ENCODE assay signal across 22 cellular contexts in the genomic region with DNA sequence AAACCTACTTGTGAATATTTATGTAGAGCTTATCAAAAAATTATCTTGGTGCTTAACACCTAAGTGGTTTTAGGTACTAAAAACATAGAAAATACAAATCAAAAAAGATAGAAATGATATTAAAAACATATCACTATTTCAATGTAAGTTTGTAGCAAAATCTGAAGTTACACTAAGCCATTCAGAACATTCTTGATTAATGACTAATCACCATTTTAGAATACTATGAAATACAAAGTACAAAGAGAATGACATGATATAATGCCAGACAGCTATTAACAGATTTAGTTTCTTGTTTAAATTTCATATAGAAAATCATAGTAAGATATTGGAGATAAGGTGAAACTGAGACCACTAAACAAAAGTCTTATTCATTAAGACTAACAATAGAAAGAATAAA.
A peak's percentile ranks its signal among the peaks of the same experiment; 100 is the strongest.
DNase-seq lines count a peak whose midpoint lies in the region; ATAC-seq, FAIRE-seq and TF ChIP-seq lines count a peak whose summit lies in the region.
"Had no signal": no experiment of that assay in that cellular context is flagged by ENCODE, and none has a peak within 500 bp of the region (broad histone marks: within the 10 kb centered on the region; RNA-seq: fewer than 3 reads in every experiment).

No MANE protein-coding gene starts in this region.

- no peak overlapping the region for H4K91ac ChIP-seq in IMR-90 (ENCODE audit: insufficient read depth, low read depth, low read length)

- FAIRE-seq in colon (lab: Jason Lieb, UNC) (peak; percentile 21), kidney (lab: Jason Lieb, UNC) (peak; percentile 78)
- FAIRE-seq: GM12892 had no signal

- no peak overlapping the region for H3K14ac ChIP-seq in IMR-90 (replicated peaks; ENCODE audit: low read depth, low read length)

- H2BK20ac ChIP-seq in IMR-90 (ENCODE audit: low read depth, low read length), result no peak overlapping the region

- H3K4me1 ChIP-seq in ACC112 (ENCODE audit: control insufficient read depth, insufficient read depth, low read length, unreplicated experiment) (peaks cover 36% of the 10 kb centered on the region), IMR-90 (ENCODE audit: control insufficient read depth, insufficient read depth, low read length) (no peaks in the 10 kb centered on the region), kidney (ENCODE audit: control insufficient read depth in 1 of 2, insufficient read depth in 1 of 2, low read depth in 1 of 2, low read length in 2 of 2) (no peaks in the 10 kb centered on the region), left lung (no peaks in the 10 kb centered on the region)

- H3K4me3 ChIP-seq in ACC112 (ENCODE audit: low read depth, low read length) (no peak overlapping the region), IMR-90 (ENCODE audit: insufficient read depth, low read depth, low read length) (no peak overlapping the region), kidney (ENCODE audit: low read length in 2 of 2) (no peak overlapping the region), left lung (no peak overlapping the region)

- H3K27me3 ChIP-seq in ACC112 (ENCODE audit: insufficient read depth, low read length) (no peaks in the 10 kb centered on the region), IMR-90 (ENCODE audit: control insufficient read depth, insufficient read depth, low read length) (no peaks in the 10 kb centered on the region), left lung (no peaks in the 10 kb centered on the region)

- H2AFZ ChIP-seq in ACC112 (ENCODE audit: low read length, unreplicated experiment) (no peak overlapping the region), IMR-90 (replicated peaks; ENCODE audit: low read length, poor library complexity) (no peak overlapping the region)

- H2BK120ac ChIP-seq in IMR-90 (ENCODE audit: low read depth, low read length), result no peak overlapping the region

- BruUV-seq in IMR-90 (replicated peaks; lab: Mats Ljungman, UMichigan), result no TSS peak

- H2BK5ac ChIP-seq in IMR-90 (ENCODE audit: low read depth, low read length, poor library complexity, severe bottlenecking), result no peak overlapping the region

- H4K8ac ChIP-seq in IMR-90 (ENCODE audit: low read depth in 2 of 2, low read length in 2 of 2), result no peak overlapping the region

- H3K56ac ChIP-seq in IMR-90 (ENCODE audit: extremely low read depth, insufficient read depth, low read length), result no peak overlapping the region

- H3K27me3 Mint-ChIP-seq in activated T-helper 1 cell treated with anti-CD3 and anti-CD28 coated beads, Interleukin-12 subunit alpha, Interleukin-12 subunit beta, Interleukin-2, Interleukin-4 antibody, amounts not matched to agents 30 ng/mL and 10 ng/mL and 1 ng/mL, durations not matched to agents 14 hours and 24 hours and 36 hours (ENCODE audit: insufficient read depth), result no peaks in the 10 kb centered on the region

- TF ChIP-seq CTCF in IMR-90 (conservative IDR thresholded peaks at IDR 0.05; ENCODE audit: low read depth, low read length), result no peak
- no peak for TF ChIP-seq CTCF in kidney (IDR thresholded peaks at IDR 0.05; ENCODE audit: borderline replicate concordance, extremely low read depth, insufficient read depth)
- TF ChIP-seq CTCF in left lung (IDR thresholded peaks at IDR 0.05), result no peak

- H3K79me1 ChIP-seq in IMR-90 (ENCODE audit: low read depth in 1 of 2, low read length in 2 of 2), result no peaks in the 10 kb centered on the region

- no peak overlapping the region for H3K23ac ChIP-seq in IMR-90 (ENCODE audit: low read depth, low read length)

- H3K9me3 Mint-ChIP-seq in activated T-helper 1 cell treated with anti-CD3 and anti-CD28 coated beads, Interleukin-12 subunit alpha, Interleukin-12 subunit beta, Interleukin-2, Interleukin-4 antibody, amounts not matched to agents 30 ng/mL and 10 ng/mL and 1 ng/mL, durations not matched to agents 14 hours and 24 hours and 36 hours, result no peaks in the 10 kb centered on the region

- no peak overlapping the region for H4K5ac ChIP-seq in IMR-90 (ENCODE audit: low read depth, low read length)

- DNase-seq in IMR-90, result peak; percentile 15
- no peak for DNase-seq in kidney
- DNase-seq in activated T-helper 1 cell treated with anti-CD3 and anti-CD28 coated beads, Interleukin-12 subunit alpha, Interleukin-12 subunit beta, Interleukin-2, Interleukin-4 antibody, amounts not matched to agents 30 ng/mL and 10 ng/mL and 1 ng/mL, durations not matched to agents 14 hours and 24 hours and 36 hours (ENCODE audit: low spot score), result no peak
- no peak for DNase-seq in left lung
- no peak for DNase-seq in NCI-H2227 (lab: John Stamatoyannopoulos, UW; ENCODE audit: unreplicated experiment)
- DNase-seq: 8988T, COR-L47, GOT3, HFFc6, KG1, NCI-H1105 treated with DMSO at 0.1 percent for 48 hours, NCI-H187 treated with DMSO at 0.1 percent for 48 hours, NCI-H2171, NCI-H82, Right ventricle myocardium superior had no signal

- no peaks in the 10 kb centered on the region for H3K79me2 ChIP-seq in ACC112 (ENCODE audit: control insufficient read depth, insufficient read depth, low read length, unreplicated experiment)

- CTCF ChIA-PET in IMR-90 (lab: Yijun Ruan, JAX), result no interaction called here

- no peak overlapping the region for H3K4ac ChIP-seq in IMR-90 (ENCODE audit: low read depth, low read length)

- H3K9me1 ChIP-seq in IMR-90 (ENCODE audit: insufficient read depth, low read length), result no peaks in the 10 kb centered on the region

- dilution Hi-C loops in IMR-90 (cut with HindIII; ENCODE audit: low sequenced_read_pairs, unreplicated experiment), result no loop called here

- no peak overlapping the region for H2AK9ac ChIP-seq in IMR-90 (replicated peaks; ENCODE audit: low read depth, low read length, poor library complexity)

- ATAC-seq in IMR-90 (ENCODE audit: low read depth) (no peak), left lung (no peak), HG03135 (IDR thresholded peaks at IDR 0.05; ENCODE audit: unreplicated experiment) (no peak)
- ATAC-seq: Panc1 had no signal

- intact Hi-C loops in IMR-90 (cut with micrococcal nuclease) (no loop called here), kidney (cut with DNase I) (no loop called here), left lung (cut with DNase I) (no loop called here)
- intact Hi-C loops in activated T-helper 1 cell treated with anti-CD3 and anti-CD28 coated beads, Interleukin-12 subunit alpha, Interleukin-12 subunit beta, Interleukin-2, Interleukin-4 antibody, amounts not matched to agents 30 ng/mL and 10 ng/mL and 1 ng/mL, durations not matched to agents 14 hours and 24 hours and 36 hours (cut with micrococcal nuclease), result no loop called here

- no peaks in the 10 kb centered on the region for H4K20me1 ChIP-seq in IMR-90 (ENCODE audit: insufficient read depth, low read length)

- H3K4me3 Mint-ChIP-seq in activated T-helper 1 cell treated with anti-CD3 and anti-CD28 coated beads, Interleukin-12 subunit alpha, Interleukin-12 subunit beta, Interleukin-2, Interleukin-4 antibody, amounts not matched to agents 30 ng/mL and 10 ng/mL and 1 ng/mL, durations not matched to agents 14 hours and 24 hours and 36 hours, result no peak overlapping the region
- H3K4me3 Mint-ChIP-seq: HFFc6 had no signal

- no peak for TF ChIP-seq RAD21 in IMR-90 (IDR thresholded peaks at IDR 0.05; ENCODE audit: low read length)

- no peak overlapping the region for H2BK15ac ChIP-seq in IMR-90 (ENCODE audit: low read depth, low read length)

- no peak overlapping the region for H3K18ac ChIP-seq in IMR-90 (ENCODE audit: low read depth, low read length)

- H3K36me3 Mint-ChIP-seq in activated T-helper 1 cell treated with anti-CD3 and anti-CD28 coated beads, Interleukin-12 subunit alpha, Interleukin-12 subunit beta, Interleukin-2, Interleukin-4 antibody, amounts not matched to agents 30 ng/mL and 10 ng/mL and 1 ng/mL, durations not matched to agents 14 hours and 24 hours and 36 hours (ENCODE audit: low read depth), result no peaks in the 10 kb centered on the region

- TF ChIP-seq POLR2A in IMR-90 (IDR thresholded peaks at IDR 0.05; ENCODE audit: low read depth, low read length), result no peak

- H3K36me3 ChIP-seq in ACC112 (ENCODE audit: insufficient read depth, low read length) (no peaks in the 10 kb centered on the region), IMR-90 (ENCODE audit: control insufficient read depth, insufficient read depth, low read length) (no peaks in the 10 kb centered on the region), kidney (ENCODE audit: control insufficient read depth in 1 of 2, insufficient read depth in 2 of 2, low read length in 2 of 2) (no peaks in the 10 kb centered on the region), left lung (no peaks in the 10 kb centered on the region)

- H3K9ac ChIP-seq in IMR-90 (ENCODE audit: low read depth, low read length) (no peak overlapping the region), kidney (ENCODE audit: low read length in 2 of 2) (no peak overlapping the region)

- no peaks in the 10 kb centered on the region for H3K4me1 Mint-ChIP-seq in activated T-helper 1 cell treated with anti-CD3 and anti-CD28 coated beads, Interleukin-12 subunit alpha, Interleukin-12 subunit beta, Interleukin-2, Interleukin-4 antibody, amounts not matched to agents 30 ng/mL and 10 ng/mL and 1 ng/mL, durations not matched to agents 14 hours and 24 hours and 36 hours (ENCODE audit: low read depth)

- POLR2A ChIA-PET in IMR-90 (lab: Charles Lee; ENCODE audit: unreplicated experiment), result no interaction called here

- no peak overlapping the region for H2AK5ac ChIP-seq in IMR-90 (ENCODE audit: low read depth, low read length)

- H3K4me2 ChIP-seq in IMR-90 (ENCODE audit: low read depth, low read length), result no peak overlapping the region

- no peak overlapping the region for H3K27ac Mint-ChIP-seq in activated T-helper 1 cell treated with anti-CD3 and anti-CD28 coated beads, Interleukin-12 subunit alpha, Interleukin-12 subunit beta, Interleukin-2, Interleukin-4 antibody, amounts not matched to agents 30 ng/mL and 10 ng/mL and 1 ng/mL, durations not matched to agents 14 hours and 24 hours and 36 hours
- H3K27ac Mint-ChIP-seq: HFFc6 had no signal

- H3K27ac ChIP-seq in ACC112 (ENCODE audit: low read depth, low read length), result peak overlapping the region; percentile 34
- no peak overlapping the region for H3K27ac ChIP-seq in IMR-90 (ENCODE audit: insufficient read depth, low read length)
- no peak overlapping the region for H3K27ac ChIP-seq in kidney (ENCODE audit: low read depth in 2 of 2, low read length in 2 of 2)
- no peak overlapping the region for H3K27ac ChIP-seq in left lung
- H3K27ac ChIP-seq: C4-2B, HL-60 had no signal

- in situ Hi-C loops in IMR-90 (cut with MboI; ENCODE audit: low sequenced_read_pairs), result no loop called here

- H3K9me3 ChIP-seq in IMR-90 (ENCODE audit: control insufficient read depth, insufficient read depth, low read length) (no peaks in the 10 kb centered on the region), kidney (ENCODE audit: control insufficient read depth in 1 of 2, low read length in 2 of 2) (peaks cover 0 to 4% of the 10 kb centered on the region in 2 donors), left lung (peaks cover 0 to 15% of the 10 kb centered on the region in 2 donors)

TF ChIP-seq in IMR-90, 13 proteins besides CTCF, POLR2A, EP300 and RAD21 (continues in another document):
- TF ChIP-seq BHLHE40 (IDR thresholded peaks at IDR 0.05; ENCODE audit: low read depth, low read length) (no peak), RFX5 (IDR thresholded peaks at IDR 0.05; ENCODE audit: low read depth, low read length) (no peak), NFE2L2 (IDR thresholded peaks at IDR 0.05; ENCODE audit: low read depth, low read length) (no peak), MAFK (IDR thresholded peaks at IDR 0.05; ENCODE audit: low read depth, low read length) (no peak), SMC3 (IDR thresholded peaks at IDR 0.05; ENCODE audit: low read depth, low read length) (no peak), CEBPB (IDR thresholded peaks at IDR 0.05; ENCODE audit: low read depth, low read length) (no peak)
